Comparison of ENCODE assay signal across 1 cellular context in the genomic region with DNA sequence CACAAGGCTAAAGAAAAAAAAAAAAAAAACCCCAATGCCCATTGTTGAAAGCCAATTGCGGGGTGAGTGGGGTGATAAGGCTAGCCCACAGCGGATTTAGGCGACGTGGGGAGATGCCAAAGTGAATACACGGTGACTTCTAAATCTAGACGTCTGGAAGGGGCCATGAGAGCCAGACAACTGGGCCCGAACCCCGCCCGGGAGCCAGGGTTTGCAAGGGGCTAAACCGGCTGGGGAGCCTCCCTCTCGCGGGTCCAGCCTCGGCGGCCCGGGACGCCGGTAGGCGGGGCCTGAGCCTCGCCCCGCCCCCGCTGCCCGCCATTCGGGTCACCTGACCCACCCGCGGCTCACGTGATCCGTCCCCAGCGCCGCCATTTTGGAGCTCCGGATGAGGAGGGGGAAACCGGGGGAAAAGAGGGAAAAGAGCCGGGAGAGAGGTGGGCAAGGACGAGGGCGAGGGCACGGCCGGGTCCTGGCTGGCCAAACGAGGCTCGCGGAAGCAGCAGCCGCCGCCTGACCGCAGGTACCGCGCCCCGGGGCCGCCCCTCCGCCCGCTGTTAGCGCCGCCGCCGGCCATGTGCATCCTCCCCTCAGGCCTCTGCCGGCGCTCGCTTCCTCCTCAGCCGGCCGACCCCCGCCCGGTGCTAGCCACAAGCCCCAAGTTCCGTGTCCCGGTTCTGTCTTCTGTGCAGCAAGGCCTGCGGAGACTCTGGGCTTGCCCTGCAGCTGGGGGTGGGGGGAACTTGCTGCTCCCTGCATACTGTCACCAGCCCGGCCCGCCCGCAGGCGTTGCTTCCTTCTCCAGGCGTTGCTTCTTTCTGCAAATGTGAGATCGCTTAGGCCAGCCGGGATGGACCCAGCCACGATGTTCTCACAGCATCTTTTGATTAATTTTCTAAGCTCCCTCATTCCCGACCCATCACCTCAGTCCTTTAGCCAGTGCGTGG.
A peak's percentile ranks its signal among the peaks of the same experiment; 100 is the strongest.
TF ChIP-seq lines count a peak whose summit lies in the region.

TSS of gene ZNF507 (plus strand) at position 350 of the 947 bp plus-strand sequence. CDS start 7,221 bp downstream, outside the sequence.

TF ChIP-seq in GM23338, 12 proteins besides CTCF, POLR2A, EP300 and RAD21 (continued from another document):
- TF ChIP-seq ZNF462 (CRISPR knock-in tag; IDR thresholded peaks at IDR 0.05) (no peak), NANOG (IDR thresholded peaks at IDR 0.05; ENCODE audit: borderline replicate concordance) (no peak), CREB1 (CRISPR knock-in tag; IDR thresholded peaks at IDR 0.05; ENCODE audit: low read depth) (peak; percentile 29), ZNF114 (CRISPR knock-in tag; IDR thresholded peaks at IDR 0.05) (no peak)
